9 cellular contexts compared by ENCODE assay signal in the genomic region with DNA sequence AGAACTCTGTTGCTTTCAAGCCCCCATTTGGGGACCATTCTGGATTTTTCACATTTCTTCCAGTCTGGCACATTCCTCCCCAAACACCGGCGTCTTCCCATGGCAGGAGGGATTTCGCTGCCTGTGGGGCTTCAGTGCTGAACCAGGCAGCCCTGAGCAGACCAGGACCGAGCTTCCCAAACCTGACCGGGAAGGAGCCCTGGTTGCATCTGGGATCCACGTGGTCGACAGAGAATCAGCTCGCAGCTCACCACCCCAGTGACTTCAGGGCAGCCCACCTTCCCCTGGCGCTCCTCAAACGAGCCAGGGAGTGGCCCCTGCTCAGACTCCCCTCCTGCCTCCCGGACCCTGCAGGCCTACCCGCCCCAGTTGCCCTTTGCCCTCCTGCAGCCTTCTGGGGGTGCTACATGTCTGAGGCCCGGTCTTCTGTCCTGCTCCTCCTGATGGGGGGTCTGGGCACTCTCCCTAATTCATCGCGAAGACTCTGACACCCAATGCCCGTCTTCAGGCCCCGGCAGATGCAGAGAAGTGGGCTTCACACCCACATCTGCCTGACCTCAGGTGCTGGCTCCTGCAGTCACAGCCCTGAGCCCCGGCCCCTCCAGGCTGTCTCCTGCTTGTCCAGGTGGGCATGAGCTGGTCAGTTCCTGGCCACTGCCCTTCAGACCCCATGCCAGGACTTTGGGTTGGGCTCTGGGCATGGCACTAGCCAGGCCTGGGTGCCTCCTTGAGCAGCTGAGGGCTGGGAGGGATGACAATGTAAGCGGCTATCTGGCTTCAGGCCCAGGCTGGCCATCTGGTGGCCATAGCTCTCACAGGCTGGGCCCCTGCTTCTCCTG. TPM values are rescaled to one million over a fixed set of nuclear protein-coding genes. Genes with fewer than 3 reads are reported as not detected.
DNase-seq lines count a peak whose midpoint lies in the region; ATAC-seq, FAIRE-seq and TF ChIP-seq lines count a peak whose summit lies in the region.
"Had no signal": no experiment of that assay in that cellular context is flagged by ENCODE, and none has a peak within 500 bp of the region (broad histone marks: within the 10 kb centered on the region; RNA-seq: fewer than 3 reads in every experiment).

No MANE protein-coding gene starts in this region.

- H3K36me3 ChIP-seq in OCI-LY1 (ENCODE audit: insufficient read depth, low read length) (no peaks in the 10 kb centered on the region), H1 (ENCODE audit: control insufficient read depth in 2 of 4, insufficient read depth in 4 of 4, low read length in 3 of 4) (no peaks in the 10 kb centered on the region), osteoblast (ENCODE audit: insufficient read depth, low read length) (no peaks in the 10 kb centered on the region)

- H3K9ac ChIP-seq in OCI-LY1 (ENCODE audit: low read length) (no peak overlapping the region; the same call in 1 of the 2 replicates), H1 (replicated peaks in 1 of 4; ENCODE audit: extremely low read depth in 1 of 4, low read depth in 3 of 4, low read length in 3 of 4) (no peak overlapping the region)

- H3K4ac ChIP-seq in H1 (replicated peaks; ENCODE audit: insufficient read length, low read depth, low read length), result peak overlapping the region; percentile 38

- POLR2A ChIA-PET in H1 (lab: Charles Lee; ENCODE audit: partially characterized antibody), result interaction anchor here (1.4 kb wide), 1 partner anchor 10 kb away, joined by 4 read pairs; no protein-coding TSS in a partner anchor

- H3K14ac ChIP-seq in H1 (ENCODE audit: insufficient read length), result no peak overlapping the region

- peaks cover 13% of the 10 kb centered on the region for H3K23me2 ChIP-seq in H1 (ENCODE audit: low read depth, low read length)

- TF ChIP-seq POLR2A in H1 (IDR thresholded peaks at IDR 0.05; ENCODE audit: control extremely low read depth in 1 of 2, low read depth in 2 of 2, low read length in 2 of 2), result no peak

- peak overlapping the region; percentile 60 for H3K4me3 ChIP-seq in OCI-LY1 (ENCODE audit: low read depth, low read length, poor library complexity, severe bottlenecking)
- H3K4me3 ChIP-seq in H1 (ENCODE audit: extremely low read depth in 1 of 4, insufficient read depth in 2 of 4, low read depth in 3 of 4, low read length in 4 of 4), result peak overlapping the region; percentile 40 to 69 (median 62)
- H3K4me3 ChIP-seq in osteoblast (ENCODE audit: insufficient read depth, low read length), result peak overlapping the region; percentile 64

- H2BK15ac ChIP-seq in H1 (ENCODE audit: low read length), result peak overlapping the region; percentile 88

- FAIRE-seq in H1 (lab: Jason Lieb, UNC), result no peak

- no peak overlapping the region for H2BK120ac ChIP-seq in H1 (replicated peaks; ENCODE audit: low read depth, low read length)

- H3K27me3 ChIP-seq in OCI-LY1 (ENCODE audit: insufficient read depth, low read length), result 0 out of 2 replicates have a peak, but pooled peaks cover 7% of the 10 kb centered on the region
- H3K27me3 ChIP-seq in H1 (replicated peaks in 1 of 4; ENCODE audit: control insufficient read depth in 3 of 4, extremely low read depth in 1 of 4, insufficient read depth in 3 of 4, low read length in 3 of 4), result peaks cover 4 to 37% (median 27%) of the 10 kb centered on the region in 4 experiments; a peak in 6 of 7 replicates
- peaks cover 24% of the 10 kb centered on the region for H3K27me3 ChIP-seq in osteoblast (ENCODE audit: insufficient read depth, low read length)

- no peak overlapping the region for H2BK20ac ChIP-seq in H1 (ENCODE audit: low read length)

- DNase-seq in DMS53 (lab: John Stamatoyannopoulos, UW), result peak; percentile 61
- peak in 1 of 2 experiments; percentile 56 for DNase-seq in H1 (ENCODE audit: low read depth in 1 of 2, low spot score in 2 of 2)
- DNase-seq in osteoblast (ENCODE audit: insufficient read length, low spot score, missing footprints), result peak; percentile 86
- no peak for DNase-seq in GDM1 (lab: John Stamatoyannopoulos, UW)
- DNase-seq in globus pallidus (ENCODE audit: low spot score), result no peak

- H3K9me3 ChIP-seq in OCI-LY1 (ENCODE audit: low read length), result no peaks in the 10 kb centered on the region
- no peaks in the 10 kb centered on the region for H3K9me3 ChIP-seq in H1 (ENCODE audit: insufficient read depth in 2 of 2, low read depth in 1 of 2, low read length in 1 of 2)
- H3K9me3 ChIP-seq in osteoblast (ENCODE audit: low read depth, low read length), result no peaks in the 10 kb centered on the region

- H2BK12ac ChIP-seq in H1 (ENCODE audit: low read depth, low read length), result 0 out of 2 replicates have a peak overlapping the region, but pooled peaks have one; percentile 27

- H3K79me2 ChIP-seq in OCI-LY1 (ENCODE audit: insufficient read depth, low read length) (no peaks in the 10 kb centered on the region), H1 (ENCODE audit: control insufficient read depth in 1 of 2, insufficient read depth in 2 of 2, low read length in 2 of 2) (no peaks in the 10 kb centered on the region), osteoblast (ENCODE audit: insufficient read depth, low read length) (no peaks in the 10 kb centered on the region)

- H2BK5ac ChIP-seq in H1 (ENCODE audit: low read depth, low read length), result 0 out of 2 replicates have a peak overlapping the region, but pooled peaks have one; percentile 60

- peak overlapping the region; percentile 30 for H3K56ac ChIP-seq in H1 (replicated peaks; ENCODE audit: insufficient read length, low read depth, low read length)

- ATAC-seq in HG02623 (IDR thresholded peaks at IDR 0.05; ENCODE audit: unreplicated experiment) (no peak), GM19023 (IDR thresholded peaks at IDR 0.05; ENCODE audit: unreplicated experiment) (no peak)

- no peak overlapping the region; the same call in 1 of the 2 replicates for H4K8ac ChIP-seq in H1 (ENCODE audit: extremely low read depth, insufficient read depth, low read length)

- no peak overlapping the region for H2AFZ ChIP-seq in OCI-LY1 (ENCODE audit: low read length)
- peak overlapping the region; percentile 62; the same call in 1 of the 2 replicates for H2AFZ ChIP-seq in H1 (ENCODE audit: low read length)
- H2AFZ ChIP-seq in osteoblast (ENCODE audit: low read length), result no peak overlapping the region

- H2AK5ac ChIP-seq in H1 (ENCODE audit: low read depth, low read length), result no peak overlapping the region

- H3K27ac ChIP-seq in OCI-LY1 (ENCODE audit: low read depth, low read length, poor library complexity, severe bottlenecking), result no peak overlapping the region
- no peak overlapping the region for H3K27ac ChIP-seq in H1 (ENCODE audit: low read depth, low read length)
- no peak overlapping the region for H3K27ac ChIP-seq in osteoblast (ENCODE audit: low read depth, low read length)

- no peak for TF ChIP-seq RAD21 in H1 (IDR thresholded peaks at IDR 0.05 in 1 of 2, conservative IDR thresholded peaks at IDR 0.05 in 1 of 2; ENCODE audit: low read depth in 2 of 2, low read length in 2 of 2)

- 0 out of 2 replicates have a peak, but pooled peaks cover 3% of the 10 kb centered on the region for H3F3A ChIP-seq in OCI-LY1 (ENCODE audit: insufficient read depth, low read length)

- H3K4me1 ChIP-seq in OCI-LY1 (ENCODE audit: insufficient read depth, low read length, severe bottlenecking) (peaks cover 17% of the 10 kb centered on the region), H1 (replicated peaks in 1 of 4; ENCODE audit: control insufficient read depth in 3 of 4, insufficient read depth in 4 of 4, low read length in 3 of 4) (peaks cover 0 to 29% (median 19%) of the 10 kb centered on the region in 4 experiments; a peak in 6 of 7 replicates), osteoblast (ENCODE audit: insufficient read depth, low read length) (peaks cover 14% of the 10 kb centered on the region)

- H4K5ac ChIP-seq in H1 (ENCODE audit: insufficient read length, low read depth, low read length), result no peak overlapping the region

- CTCF ChIA-PET in H1 (lab: Charles Lee; ENCODE audit: partially characterized antibody), result interaction anchor here (0.8 to 3.6 kb wide), 11 partner anchors 9 to 185 kb away, joined by 3 to 19 read pairs (median 4); a partner anchor contains a TSS

- H3K18ac ChIP-seq in H1 (ENCODE audit: extremely low read depth, low read length), result peak overlapping the region; percentile 60; the same call in 1 of the 2 replicates

- H3K9me2 ChIP-seq in OCI-LY1 (ENCODE audit: low read depth, low read length), result no peaks in the 10 kb centered on the region

- H4K20me1 ChIP-seq in OCI-LY1 (ENCODE audit: insufficient read depth, low read length) (no peaks in the 10 kb centered on the region), H1 (replicated peaks in 1 of 2; ENCODE audit: control insufficient read depth in 1 of 2, insufficient read depth in 2 of 2, low read length in 2 of 2) (peaks cover 0 to 7% of the 10 kb centered on the region in 2 experiments), osteoblast (ENCODE audit: insufficient read depth, low read length) (no peaks in the 10 kb centered on the region)

- TF ChIP-seq CTCF in OCI-LY1 (IDR thresholded peaks at IDR 0.05; ENCODE audit: low read length), result no peak
- TF ChIP-seq CTCF in H1 (IDR thresholded peaks at IDR 0.05; ENCODE audit: control extremely low read depth in 1 of 3, insufficient read depth in 1 of 3, low read depth in 1 of 3, low read length in 3 of 3), result no peak
- peak; percentile 27 for TF ChIP-seq CTCF in osteoblast (IDR thresholded peaks at IDR 0.05; ENCODE audit: extremely low read depth, low read depth, low read length)

- WGBS in H1 (ENCODE audit: extremely low coverage in 1 of 2, insufficient coverage in 1 of 2, insufficient read length in 1 of 2, insufficient replicate concordance in 2 of 2, low coverage in 1 of 2, low lambda C conversion rate in 2 of 2, missing lambda C conversion rate in 1 of 2), 2 experiments, result 58% methylated on average over 19 of the region's 19 CpGs; no CpG with 5 or more reads in 1 of the 2 experiments

- H3K79me1 ChIP-seq in H1 (ENCODE audit: low read depth, low read length), result no peaks in the 10 kb centered on the region

- TF ChIP-seq EP300 in H1 (IDR thresholded peaks at IDR 0.05; ENCODE audit: borderline replicate concordance in 1 of 2, low read depth in 2 of 2, low read length in 2 of 2), result no peak

- peak overlapping the region; percentile 89 for H4K91ac ChIP-seq in H1 (replicated peaks; ENCODE audit: insufficient read length, low read length)

- no peak overlapping the region for H3K23ac ChIP-seq in H1 (ENCODE audit: insufficient read length)

- H3K4me2 ChIP-seq in OCI-LY1 (ENCODE audit: low read length), result peak overlapping the region; percentile 63
- H3K4me2 ChIP-seq in H1 (ENCODE audit: insufficient read depth in 1 of 2, low read depth in 2 of 2, low read length in 2 of 2), result peak overlapping the region; percentile 83 to 99
- H3K4me2 ChIP-seq in osteoblast (ENCODE audit: insufficient read depth, low read length), result peak overlapping the region; percentile 77

RNA-seq across cellular contexts. Expression of a gene that starts 26.2 kb away (rescaled TPM):
- not detected in 2 replicates for total RNA-seq in H1 (2021; fragmentation: NEBNext Ultra II Directional; extraction: Animal tissue kit (Norgen Biotek cat#: 25700))
- polyA plus RNA-seq in H1 (2011; rRNA removed), result not detected in 2 replicates
- not detected for polyA plus RNA-seq in H1 (2011; cell fraction: cytosol; rRNA removed)
- polyA plus RNA-seq in H1 (2011; cell fraction: nucleus; rRNA removed), result not detected
- not detected in 4 replicates for polyA plus RNA-seq in H1 (2012, experiment 1 of 2)
- polyA plus RNA-seq in H1 (2012, experiment 2 of 2), result not detected
- polyA plus RNA-seq in H1 (2013, experiment 1 of 2), result not detected
- polyA plus RNA-seq in H1 (2013, experiment 2 of 2), result not detected
- polyA minus RNA-seq in H1 (2011; rRNA and poly(A)+ RNA removed), result not detected in 2 replicates
- polyA minus RNA-seq in H1 (2011; cell fraction: cytosol; rRNA and poly(A)+ RNA removed), result not detected
- polyA minus RNA-seq in H1 (2011; cell fraction: nucleus; rRNA and poly(A)+ RNA removed), result not detected
- total RNA-seq in osteoblast, result not detected in 2 replicates
- total RNA-seq: liver had no signal
- polyA plus RNA-seq: liver had no signal

RNA-seq across cellular contexts. Expression of a gene that starts 54.0 kb away (rescaled TPM):
- 34.5 and 42.2 TPM in 2 replicates for total RNA-seq in H1 (2021; fragmentation: NEBNext Ultra II Directional; extraction: Animal tissue kit (Norgen Biotek cat#: 25700))
- polyA plus RNA-seq in H1 (2011; rRNA removed), result 37.6 and 50.6 TPM in 2 replicates
- 49.1 TPM for polyA plus RNA-seq in H1 (2011; cell fraction: cytosol; rRNA removed)
- polyA plus RNA-seq in H1 (2011; cell fraction: nucleus; rRNA removed), result 50.5 TPM
- polyA plus RNA-seq in H1 (2012, experiment 1 of 2), result 35.1 to 40.8 TPM (median 39.9 TPM) in 4 replicates
- 46.2 TPM for polyA plus RNA-seq in H1 (2012, experiment 2 of 2)
- 20.2 TPM for polyA plus RNA-seq in H1 (2013, experiment 1 of 2)
- 20.5 TPM for polyA plus RNA-seq in H1 (2013, experiment 2 of 2)
- polyA minus RNA-seq in H1 (2011; rRNA and poly(A)+ RNA removed), result 38.0 and 45.5 TPM in 2 replicates
- polyA minus RNA-seq in H1 (2011; cell fraction: cytosol; rRNA and poly(A)+ RNA removed), result 21.7 TPM
- polyA minus RNA-seq in H1 (2011; cell fraction: nucleus; rRNA and poly(A)+ RNA removed), result 58.7 TPM
- 47.7 and 51.4 TPM in 2 replicates for total RNA-seq in osteoblast

RNA-seq across cellular contexts. Expression of a gene that starts 54.2 kb away (rescaled TPM):
- total RNA-seq in H1 (2021; fragmentation: NEBNext Ultra II Directional; extraction: Animal tissue kit (Norgen Biotek cat#: 25700)), result 13.0 and 13.2 TPM in 2 replicates
- 23.3 and 34.0 TPM in 2 replicates for polyA plus RNA-seq in H1 (2011; rRNA removed)
- 16.8 TPM for polyA plus RNA-seq in H1 (2011; cell fraction: cytosol; rRNA removed)
- polyA plus RNA-seq in H1 (2011; cell fraction: nucleus; rRNA removed), result 32.3 TPM
- polyA plus RNA-seq in H1 (2012, experiment 1 of 2), result 7.5 to 14.7 TPM (median 13.9 TPM) in 4 replicates
- 14.4 TPM for polyA plus RNA-seq in H1 (2012, experiment 2 of 2)
- polyA plus RNA-seq in H1 (2013, experiment 1 of 2), result 6.7 TPM
- 6.6 TPM for polyA plus RNA-seq in H1 (2013, experiment 2 of 2)
- polyA minus RNA-seq in H1 (2011; rRNA and poly(A)+ RNA removed), result 28.2 and 34.3 TPM in 2 replicates
- polyA minus RNA-seq in H1 (2011; cell fraction: cytosol; rRNA and poly(A)+ RNA removed), result 14.8 TPM
- polyA minus RNA-seq in H1 (2011; cell fraction: nucleus; rRNA and poly(A)+ RNA removed), result 83.8 TPM
- 27.5 and 30.4 TPM in 2 replicates for total RNA-seq in osteoblast

Comparison
In these comparisons a context has a peak if more than half of its experiments do, and no peak if none do; other contexts are left out.
1. DNase-seq: peak in DMS53 (single experiment) and osteoblast (single experiment); none in GDM1 (single experiment) and globus pallidus (single experiment).
2. Peak in every context shown above with its lines, with median percentiles within 50 percentile points of each other: H3K4me2 ChIP-seq and H3K4me3 ChIP-seq.